ENCODE assay signal across 2 cellular contexts in genomic region chr6:167665698-167666380, GRCh38.
TF ChIP-seq lines count a peak whose summit lies in the region.

No MANE protein-coding gene starts in this region.

TF ChIP-seq in HEK293, 187 proteins besides CTCF, POLR2A, EP300 and RAD21:
- no peak for TF ChIP-seq ZNF677 (tag by site-specific recombination; IDR thresholded peaks at IDR 0.05)
- no peak for TF ChIP-seq KLF7 (tag by site-specific recombination; IDR thresholded peaks at IDR 0.05; ENCODE audit: borderline replicate concordance)
- peak; percentile 81 for TF ChIP-seq ZNF768 (tag by site-specific recombination; IDR thresholded peaks at IDR 0.05)
- TF ChIP-seq ZNF214 (tag by site-specific recombination; IDR thresholded peaks at IDR 0.05; ENCODE audit: borderline replicate concordance), result no peak
TF ChIP-seq in HEK293: peak in this region for 1.

TF ChIP-seq in H1, 55 proteins besides CTCF, POLR2A, EP300 and RAD21:
- no peak for TF ChIP-seq JUND (IDR thresholded peaks at IDR 0.05; ENCODE audit: low read length)
- TF ChIP-seq KDM1A (IDR thresholded peaks at IDR 0.05; ENCODE audit: borderline replicate concordance, low read length), result peak; percentile 80; the same call in 1 of the 2 replicates
